ENCODE assay signal across 8 cellular contexts in the genomic region with DNA sequence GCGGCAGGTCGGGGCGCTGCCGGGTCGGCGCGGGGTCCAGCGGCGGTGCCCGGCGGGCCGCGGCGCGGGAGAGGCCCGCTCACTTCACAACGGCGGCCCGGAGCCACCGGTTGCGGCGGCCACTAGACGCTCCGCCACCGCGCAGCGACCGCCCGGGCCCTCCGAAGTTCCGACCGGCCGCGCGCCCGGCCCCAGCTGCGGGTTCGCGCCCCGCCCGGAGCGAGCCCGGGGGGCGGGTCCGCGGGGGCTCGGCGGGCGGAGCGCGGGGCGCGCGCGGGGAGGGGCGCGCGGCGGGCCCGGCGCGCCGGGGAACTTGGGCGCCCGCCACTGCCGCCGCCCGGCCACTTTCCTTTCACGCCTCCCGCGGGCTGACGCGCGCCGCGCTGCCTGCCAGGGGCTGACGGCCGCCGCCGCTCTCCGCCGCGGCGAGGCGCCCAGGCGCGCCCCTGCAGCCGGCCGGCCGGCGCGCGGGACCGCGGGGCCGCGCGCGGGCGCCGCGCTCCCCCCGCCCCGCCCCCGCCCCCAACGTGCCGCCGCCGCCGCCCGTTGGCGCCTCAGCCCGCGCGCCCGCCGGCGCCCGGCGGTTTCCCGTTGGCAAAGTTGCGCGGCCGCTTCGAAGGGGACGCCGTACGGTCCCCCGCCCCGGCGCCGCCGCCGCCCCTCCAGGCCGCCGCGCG. TPM values are rescaled to one million over a fixed set of nuclear protein-coding genes. Genes with fewer than 3 reads are reported as not detected.
DNase-seq lines count a peak whose midpoint lies in the region; ATAC-seq lines count a peak whose summit lies in the region.

No MANE protein-coding gene starts in this region.

- peaks cover 46% of the 10 kb centered on the region for H3K4me1 Mint-ChIP-seq in activated naive CD8-positive, alpha-beta T cell treated with anti-CD3 and anti-CD28 coated beads, Interleukin-2, amount 50 U/mL, for 24 hours

- intact Hi-C loops in left cardiac atrium (cut with DNase I), result no loop called here
- intact Hi-C loops in posterior cingulate gyrus (cut with DNase I), result loop anchor here (10.0 kb wide), 1 partner anchor 150 kb away; a partner anchor contains a TSS

- H3K36me3 Mint-ChIP-seq in activated naive CD8-positive, alpha-beta T cell treated with anti-CD3 and anti-CD28 coated beads, Interleukin-2, amount 50 U/mL, for 24 hours (ENCODE audit: low read depth), result peaks cover 3% of the 10 kb centered on the region

- H3K27ac Mint-ChIP-seq in activated naive CD8-positive, alpha-beta T cell treated with anti-CD3 and anti-CD28 coated beads, Interleukin-2, amount 50 U/mL, for 24 hours, result peak overlapping the region; percentile 93

- peak; percentile 93 for DNase-seq in AG08396 (ENCODE audit: low spot score)
- DNase-seq in SK-N-DZ (ENCODE audit: low spot score), result peak; percentile 30
- DNase-seq in activated naive CD8-positive, alpha-beta T cell treated with anti-CD3 and anti-CD28 coated beads, Interleukin-2, amount 50 U/mL, for 24 hours, result peak; percentile 59
- peak; percentile 74 for DNase-seq in left cardiac atrium
- peak in 9 of 10 donors; percentile 31 to 94 (median 40) for DNase-seq in posterior cingulate gyrus

- no peaks in the 10 kb centered on the region for H3K9me3 Mint-ChIP-seq in activated naive CD8-positive, alpha-beta T cell treated with anti-CD3 and anti-CD28 coated beads, Interleukin-2, amount 50 U/mL, for 24 hours

- peak overlapping the region; percentile 89 for H3K4me3 Mint-ChIP-seq in activated naive CD8-positive, alpha-beta T cell treated with anti-CD3 and anti-CD28 coated beads, Interleukin-2, amount 50 U/mL, for 24 hours

- ATAC-seq in GM18861 (IDR thresholded peaks at IDR 0.05; ENCODE audit: unreplicated experiment), result peak; percentile 24
- ATAC-seq in HG03135 (IDR thresholded peaks at IDR 0.05; ENCODE audit: unreplicated experiment), result peak; percentile 45
- peak; percentile 33 for ATAC-seq in activated naive CD8-positive, alpha-beta T cell treated with anti-CD3 and anti-CD28 coated beads, Interleukin-2, amount 50 U/mL, for 24 hours
- peak; percentile 65 to 76 for ATAC-seq in left cardiac atrium
- no peak for ATAC-seq in GM19452 (IDR thresholded peaks at IDR 0.05; ENCODE audit: unreplicated experiment)

- no peaks in the 10 kb centered on the region for H3K27me3 Mint-ChIP-seq in activated naive CD8-positive, alpha-beta T cell treated with anti-CD3 and anti-CD28 coated beads, Interleukin-2, amount 50 U/mL, for 24 hours

RNA-seq across cellular contexts. Expression of a gene that starts 0.6 kb away (rescaled TPM):
- polyA plus RNA-seq in SK-N-DZ (2014; cell fraction: cytosol; rRNA removed), result 5.9 and 7.5 TPM in 2 replicates
- polyA plus RNA-seq in SK-N-DZ (2014; cell fraction: nucleus; rRNA removed), result 4.9 and 5.9 TPM in 2 replicates
- 10 to 100 TPM; 12.7 to 16.4 TPM for total RNA-seq in left cardiac atrium

Comparison
In these comparisons a context has a peak if more than half of its experiments do, and no peak if none do; other contexts are left out.
1. DNase-seq: peak in every context shown above with its lines; median percentile 93 in AG08396; 74 in left cardiac atrium; 59 in activated naive CD8-positive, alpha-beta T cell treated with anti-CD3 and anti-CD28 coated beads, Interleukin-2, amount 50 U/mL, for 24 hours; 40 in posterior cingulate gyrus; 30 in SK-N-DZ.